8 cellular contexts compared by ENCODE assay signal in the genomic region with DNA sequence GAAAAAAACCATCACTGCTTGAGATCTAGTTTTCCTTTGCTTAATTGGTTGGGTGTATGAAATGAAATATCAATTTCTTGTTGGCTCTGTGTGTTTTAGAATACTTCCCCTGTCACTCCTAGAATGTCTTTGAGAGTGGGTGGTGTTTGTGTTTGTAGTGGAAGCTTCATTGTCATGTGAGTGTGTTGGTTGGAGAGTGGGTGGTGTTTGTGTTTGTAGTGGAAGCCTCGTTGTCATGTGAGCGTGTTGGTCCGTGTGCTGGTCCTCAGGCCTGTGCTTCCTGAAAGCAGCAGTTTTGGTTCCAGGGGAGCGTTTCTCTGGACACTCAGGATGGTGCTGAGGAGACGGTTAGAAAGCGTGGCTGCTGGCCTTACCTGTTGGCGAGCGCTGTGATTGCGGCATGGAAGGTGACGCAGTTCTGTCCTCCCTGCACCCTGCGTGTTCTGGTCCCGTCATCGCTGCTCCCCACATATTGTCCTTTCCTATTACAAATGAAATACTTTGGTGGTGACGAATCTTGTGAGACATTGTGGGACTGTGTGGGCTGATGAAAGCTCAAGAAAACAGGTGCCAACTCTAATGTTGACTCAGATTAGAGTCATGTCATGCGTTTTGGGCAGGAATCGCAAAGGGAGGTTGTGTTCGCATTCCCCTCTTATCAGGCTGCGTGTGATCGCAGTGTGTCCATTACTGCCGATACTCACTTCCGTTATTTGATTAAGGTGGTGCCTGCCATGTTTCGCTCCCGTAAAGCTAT. TPM values are rescaled to one million over a fixed set of nuclear protein-coding genes. Genes with fewer than 3 reads are reported as not detected.
DNase-seq lines count a peak whose midpoint lies in the region; ATAC-seq and TF ChIP-seq lines count a peak whose summit lies in the region.

No MANE protein-coding gene starts in this region.

- no peak overlapping the region for H3K27ac Mint-ChIP-seq in neural progenitor cell

- H3K27ac ChIP-seq in neural progenitor cell: no peak overlapping the region

- no peaks in the 10 kb centered on the region for H3K27me3 ChIP-seq in neural progenitor cell

- H2AFZ ChIP-seq in neural progenitor cell (replicated peaks): no peak overlapping the region

- H3K36me3 ChIP-seq in neural progenitor cell: no peaks in the 10 kb centered on the region

- DNase-seq in AG08395 (ENCODE audit: low spot score) (peak; percentile 66), SW480 (ENCODE audit: low spot score) (peak; percentile 91), omental fat pad (ENCODE audit: low spot score) (no peak), mucosa of gallbladder (ENCODE audit: low spot score) (no peak), RPMI8226 (no peak), neural progenitor cell (ENCODE audit: low spot score) (no peak)
- DNase-seq in central memory CD4-positive, alpha-beta T cell: peak; percentile 43
- no peak for DNase-seq in NK-92 treated with Interleukin-12 subunit alpha and Interleukin-12 subunit beta, amount 100 ng/mL, for 24 hours (lab: John Stamatoyannopoulos, UW)

- H3K27me3 Mint-ChIP-seq in neural progenitor cell (ENCODE audit: insufficient read depth, low read depth): no peaks in the 10 kb centered on the region

- H3K9me3 ChIP-seq in neural progenitor cell (ENCODE audit: low read depth): no peaks in the 10 kb centered on the region

- peaks cover 26% of the 10 kb centered on the region for H3K4me1 Mint-ChIP-seq in neural progenitor cell

- no peak for TF ChIP-seq CTCF in omental fat pad (IDR thresholded peaks at IDR 0.05)
- no peak for TF ChIP-seq CTCF in neural progenitor cell (IDR thresholded peaks at IDR 0.05)

- peaks cover 85% of the 10 kb centered on the region for H3K79me2 ChIP-seq in neural progenitor cell (ENCODE audit: low read depth)

- H3K4me2 ChIP-seq in neural progenitor cell: no peak overlapping the region

- ATAC-seq in omental fat pad (ENCODE audit: low FRiP score): peak; percentile 64

- H3K4me3 ChIP-seq in neural progenitor cell: no peak overlapping the region

- H4K20me1 ChIP-seq in neural progenitor cell (ENCODE audit: low read depth): peaks cover 44% of the 10 kb centered on the region

- no peak overlapping the region for H3K9ac ChIP-seq in neural progenitor cell

- peaks cover 18% of the 10 kb centered on the region for H3K36me3 Mint-ChIP-seq in neural progenitor cell

- no peaks in the 10 kb centered on the region for H3K4me1 ChIP-seq in neural progenitor cell

- no peaks in the 10 kb centered on the region for H3F3A ChIP-seq in neural progenitor cell (ENCODE audit: low read depth)

- no peak overlapping the region for H3K4me3 Mint-ChIP-seq in neural progenitor cell

- H3K9me3 Mint-ChIP-seq in neural progenitor cell: no peaks in the 10 kb centered on the region

RNA-seq across cellular contexts. Expression of a gene that starts 12.5 kb away (rescaled TPM):
- total RNA-seq in omental fat pad (10 to 100 TPM; 12.9 to 23.4 (median 14.4) TPM), mucosa of gallbladder (24.9 TPM), neural progenitor cell (ENCODE audit: low replicate concordance) (22.1 and 29.2 TPM in 2 replicates)

Comparison
In these comparisons a context has a peak if more than half of its experiments do, and no peak if none do; other contexts are left out.
1. DNase-seq: peak in AG08395 (single experiment), SW480 (single experiment) and central memory CD4-positive, alpha-beta T cell (single experiment); none in omental fat pad (single experiment), NK-92 treated with Interleukin-12 subunit alpha and Interleukin-12 subunit beta, amount 100 ng/mL, for 24 hours (single experiment), mucosa of gallbladder (single experiment), RPMI8226 (single experiment) and neural progenitor cell (single experiment).